ENCODE assay signal across 9 cellular contexts in the genomic region with DNA sequence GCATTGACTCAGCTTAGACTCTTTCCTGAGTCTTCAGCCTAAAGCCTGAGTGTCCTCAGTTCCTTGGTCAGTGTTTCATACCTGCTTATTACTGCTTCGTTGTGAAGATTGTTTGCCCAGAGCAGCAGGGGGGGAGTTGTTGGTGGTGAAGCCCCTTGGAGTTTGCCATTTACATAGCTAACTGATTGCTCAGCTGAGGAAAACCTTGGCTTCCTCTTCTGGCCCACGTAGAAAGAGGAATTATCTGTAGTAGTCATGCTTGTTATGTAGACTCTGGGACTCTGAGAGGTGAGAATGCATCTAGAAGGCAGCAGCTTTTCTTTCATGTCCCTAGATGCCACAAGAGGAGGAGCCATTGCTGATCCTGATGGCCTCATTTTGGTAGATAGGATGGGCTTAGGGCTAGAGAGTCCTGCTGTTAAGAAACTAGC.
A peak's percentile ranks its signal among the peaks of the same experiment; 100 is the strongest.
DNase-seq lines count a peak whose midpoint lies in the region; ATAC-seq lines count a peak whose summit lies in the region.
"Had no signal": no experiment of that assay in that cellular context is flagged by ENCODE, and none has a peak within 500 bp of the region (broad histone marks: within the 10 kb centered on the region; RNA-seq: fewer than 3 reads in every experiment).

No MANE protein-coding gene starts in this region.

- no peaks in the 10 kb centered on the region for H3K27me3 Mint-ChIP-seq in activated T-cell treated with anti-CD3 and anti-CD28 coated beads, Interleukin-2, amount 50 U/mL, for 72 hours (ENCODE audit: low read depth)
- no peaks in the 10 kb centered on the region for H3K27me3 Mint-ChIP-seq in stimulated activated naive CD8-positive, alpha-beta T cell treated with anti-CD3 and anti-CD28 coated beads, Interleukin-15, amount 100 ng/mL, for 72 hours
- H3K27me3 Mint-ChIP-seq: CD4-positive, alpha-beta memory T cell had no signal

- H3K9me3 Mint-ChIP-seq in activated T-cell treated with anti-CD3 and anti-CD28 coated beads, Interleukin-2, amount 50 U/mL, for 72 hours: no peaks in the 10 kb centered on the region
- no peaks in the 10 kb centered on the region for H3K9me3 Mint-ChIP-seq in stimulated activated effector memory CD8-positive, alpha-beta T cell treated with anti-CD3 and anti-CD28 coated beads, Interleukin-12 subunit alpha, Interleukin-12 subunit beta, amount 100 ng/mL, for 72 hours
- H3K9me3 Mint-ChIP-seq in stimulated activated naive CD8-positive, alpha-beta T cell treated with anti-CD3 and anti-CD28 coated beads, Interleukin-15, amount 100 ng/mL, for 72 hours: no peaks in the 10 kb centered on the region
- H3K9me3 Mint-ChIP-seq: CD4-positive, alpha-beta memory T cell had no signal

- no peak overlapping the region for H3K4me3 Mint-ChIP-seq in activated T-cell treated with anti-CD3 and anti-CD28 coated beads, Interleukin-2, amount 50 U/mL, for 72 hours
- peak overlapping the region; percentile 14 for H3K4me3 Mint-ChIP-seq in stimulated activated effector memory CD8-positive, alpha-beta T cell treated with anti-CD3 and anti-CD28 coated beads, Interleukin-12 subunit alpha, Interleukin-12 subunit beta, amount 100 ng/mL, for 72 hours
- H3K4me3 Mint-ChIP-seq in stimulated activated naive CD8-positive, alpha-beta T cell treated with anti-CD3 and anti-CD28 coated beads, Interleukin-15, amount 100 ng/mL, for 72 hours: no peak overlapping the region
- H3K4me3 Mint-ChIP-seq: CD4-positive, alpha-beta memory T cell had no signal

- DNase-seq in activated T-cell treated with anti-CD3 and anti-CD28 coated beads, Interleukin-2, amount 50 U/mL, for 72 hours: no peak
- no peak for DNase-seq in activated T-cell treated with anti-CD3 and anti-CD28 coated beads for 4 hours
- DNase-seq in RKO (ENCODE audit: low spot score): peak; percentile 38
- peak; percentile 27 for DNase-seq in fibroblast of the conjunctiva (ENCODE audit: low read depth)
- no peak for DNase-seq in stimulated activated effector memory CD8-positive, alpha-beta T cell treated with anti-CD3 and anti-CD28 coated beads, Interleukin-12 subunit alpha, Interleukin-12 subunit beta, amount 100 ng/mL, for 72 hours (ENCODE audit: low spot score in 2 of 2)
- DNase-seq in stimulated activated naive CD8-positive, alpha-beta T cell treated with anti-CD3 and anti-CD28 coated beads, Interleukin-15, amount 100 ng/mL, for 72 hours: no peak
- no peak for DNase-seq in anterior cingulate cortex (lab: John Stamatoyannopoulos, UW)
- DNase-seq: CD4-positive, alpha-beta memory T cell had no signal

- H3K27ac Mint-ChIP-seq in activated T-cell treated with anti-CD3 and anti-CD28 coated beads, Interleukin-2, amount 50 U/mL, for 72 hours: peak overlapping the region; percentile 10
- H3K27ac Mint-ChIP-seq in stimulated activated effector memory CD8-positive, alpha-beta T cell treated with anti-CD3 and anti-CD28 coated beads, Interleukin-12 subunit alpha, Interleukin-12 subunit beta, amount 100 ng/mL, for 72 hours: peak overlapping the region; percentile 78
- no peak overlapping the region for H3K27ac Mint-ChIP-seq in stimulated activated naive CD8-positive, alpha-beta T cell treated with anti-CD3 and anti-CD28 coated beads, Interleukin-15, amount 100 ng/mL, for 72 hours

- peaks cover 9% of the 10 kb centered on the region for H3K4me1 Mint-ChIP-seq in activated T-cell treated with anti-CD3 and anti-CD28 coated beads, Interleukin-2, amount 50 U/mL, for 72 hours (ENCODE audit: low read depth)
- H3K4me1 Mint-ChIP-seq in stimulated activated effector memory CD8-positive, alpha-beta T cell treated with anti-CD3 and anti-CD28 coated beads, Interleukin-12 subunit alpha, Interleukin-12 subunit beta, amount 100 ng/mL, for 72 hours: peaks cover 13% of the 10 kb centered on the region
- peaks cover 11% of the 10 kb centered on the region for H3K4me1 Mint-ChIP-seq in stimulated activated naive CD8-positive, alpha-beta T cell treated with anti-CD3 and anti-CD28 coated beads, Interleukin-15, amount 100 ng/mL, for 72 hours

- no peaks in the 10 kb centered on the region for H3K36me3 Mint-ChIP-seq in activated T-cell treated with anti-CD3 and anti-CD28 coated beads, Interleukin-2, amount 50 U/mL, for 72 hours (ENCODE audit: insufficient read depth in 2 of 2)
- H3K36me3 Mint-ChIP-seq in stimulated activated effector memory CD8-positive, alpha-beta T cell treated with anti-CD3 and anti-CD28 coated beads, Interleukin-12 subunit alpha, Interleukin-12 subunit beta, amount 100 ng/mL, for 72 hours: no peaks in the 10 kb centered on the region
- H3K36me3 Mint-ChIP-seq: CD4-positive, alpha-beta memory T cell had no signal

- no peak for ATAC-seq in activated T-cell treated with anti-CD3 and anti-CD28 coated beads, Interleukin-2, amount 50 U/mL, for 72 hours (replicated peaks in 1 of 2)
- peak; percentile 32 for ATAC-seq in stimulated activated effector memory CD8-positive, alpha-beta T cell treated with anti-CD3 and anti-CD28 coated beads, Interleukin-12 subunit alpha, Interleukin-12 subunit beta, amount 100 ng/mL, for 72 hours
- ATAC-seq in GM18520 (IDR thresholded peaks at IDR 0.05; ENCODE audit: unreplicated experiment): no peak
- no peak for ATAC-seq in stimulated activated naive CD8-positive, alpha-beta T cell treated with anti-CD3 and anti-CD28 coated beads, Interleukin-15, amount 100 ng/mL, for 72 hours

Comparison
In these comparisons a context has a peak if more than half of its experiments do, and no peak if none do; other contexts are left out.
1. DNase-seq: peak in RKO (single experiment) and fibroblast of the conjunctiva (single experiment); none in activated T-cell treated with anti-CD3 and anti-CD28 coated beads, Interleukin-2, amount 50 U/mL, for 72 hours (0 of 2), activated T-cell treated with anti-CD3 and anti-CD28 coated beads for 4 hours (single experiment), stimulated activated effector memory CD8-positive, alpha-beta T cell treated with anti-CD3 and anti-CD28 coated beads, Interleukin-12 subunit alpha, Interleukin-12 subunit beta, amount 100 ng/mL, for 72 hours (0 of 2), stimulated activated naive CD8-positive, alpha-beta T cell treated with anti-CD3 and anti-CD28 coated beads, Interleukin-15, amount 100 ng/mL, for 72 hours (0 of 2) and anterior cingulate cortex (0 of 58).
2. H3K27ac Mint-ChIP-seq: peak in activated T-cell treated with anti-CD3 and anti-CD28 coated beads, Interleukin-2, amount 50 U/mL, for 72 hours (single experiment) and stimulated activated effector memory CD8-positive, alpha-beta T cell treated with anti-CD3 and anti-CD28 coated beads, Interleukin-12 subunit alpha, Interleukin-12 subunit beta, amount 100 ng/mL, for 72 hours (single experiment); none in stimulated activated naive CD8-positive, alpha-beta T cell treated with anti-CD3 and anti-CD28 coated beads, Interleukin-15, amount 100 ng/mL, for 72 hours (0 of 2).